1 cellular context compared by ENCODE assay signal in the genomic region with DNA sequence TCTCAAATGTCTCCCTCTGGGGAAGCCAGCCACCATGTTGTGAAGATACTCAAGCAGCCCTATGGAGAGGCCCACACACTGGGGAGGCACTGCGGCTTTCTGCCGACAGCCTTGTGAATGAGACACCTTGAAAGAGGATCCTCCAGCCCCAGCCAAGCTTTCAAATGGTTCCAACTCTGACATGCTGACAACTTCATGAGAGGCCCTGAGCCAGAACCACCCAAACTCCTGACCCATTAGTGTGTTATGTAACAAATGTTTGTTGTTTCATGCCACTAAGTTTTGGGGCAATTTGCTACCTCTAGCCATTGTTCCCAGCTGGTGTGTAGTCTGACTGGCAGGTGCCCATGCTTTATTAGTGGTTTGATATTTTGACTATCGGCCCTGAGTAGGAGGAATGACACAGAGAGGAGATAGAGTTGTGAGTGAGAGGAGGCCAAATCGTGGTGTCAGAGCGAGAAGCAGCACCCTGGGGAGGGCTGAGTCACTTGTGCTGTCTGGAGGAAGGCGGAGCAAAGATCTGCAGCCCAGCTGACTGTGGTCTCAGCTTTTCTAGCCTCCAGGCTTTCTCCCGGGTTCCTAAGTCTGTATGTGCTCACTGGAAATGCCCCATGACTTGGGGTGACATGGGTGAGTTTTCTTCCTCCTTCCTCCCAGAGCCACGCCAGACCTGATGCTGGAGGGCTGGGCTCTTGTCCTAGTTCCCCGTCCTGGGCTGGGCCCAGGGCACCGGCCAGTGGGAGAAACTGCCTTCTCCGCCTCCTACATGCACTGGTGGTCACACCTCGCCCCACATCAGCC.
TF ChIP-seq lines count a peak whose summit lies in the region.

No MANE protein-coding gene starts in this region.

TF ChIP-seq in GM12878, 131 proteins besides CTCF, POLR2A, EP300 and RAD21 (continued from another document and continues in another):
- TF ChIP-seq, protein P1, sequence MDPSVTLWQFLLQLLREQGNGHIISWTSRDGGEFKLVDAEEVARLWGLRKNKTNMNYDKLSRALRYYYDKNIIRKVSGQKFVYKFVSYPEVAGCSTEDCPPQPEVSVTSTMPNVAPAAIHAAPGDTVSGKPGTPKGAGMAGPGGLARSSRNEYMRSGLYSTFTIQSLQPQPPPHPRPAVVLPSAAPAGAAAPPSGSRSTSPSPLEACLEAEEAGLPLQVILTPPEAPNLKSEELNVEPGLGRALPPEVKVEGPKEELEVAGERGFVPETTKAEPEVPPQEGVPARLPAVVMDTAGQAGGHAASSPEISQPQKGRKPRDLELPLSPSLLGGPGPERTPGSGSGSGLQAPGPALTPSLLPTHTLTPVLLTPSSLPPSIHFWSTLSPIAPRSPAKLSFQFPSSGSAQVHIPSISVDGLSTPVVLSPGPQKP (IDR thresholded peaks at IDR 0.05; ENCODE audit: low read depth, low read length) = no peak
- no peak for TF ChIP-seq ZNF622 (IDR thresholded peaks at IDR 0.05)
- TF ChIP-seq RUNX3 (IDR thresholded peaks at IDR 0.05; ENCODE audit: low read length) = no peak
- TF ChIP-seq MYB (IDR thresholded peaks at IDR 0.05; ENCODE audit: borderline replicate concordance, low read depth, low read length) = no peak
- no peak for TF ChIP-seq ZZZ3 (IDR thresholded peaks at IDR 0.05; ENCODE audit: control insufficient read depth, insufficient read length, low read depth)
- TF ChIP-seq EZH2 (IDR thresholded peaks at IDR 0.05; ENCODE audit: borderline replicate concordance, control insufficient read depth, low read depth, low read length) = no peak
- peak in 1 of 2 experiments; percentile 35; a peak in 1 of 4 replicates for TF ChIP-seq ETV6 (conservative IDR thresholded peaks at IDR 0.05 in 1 of 2, IDR thresholded peaks at IDR 0.05 in 1 of 2; ENCODE audit: borderline replicate concordance in 1 of 2, low read depth in 1 of 2)
- TF ChIP-seq IKZF1 (conservative IDR thresholded peaks at IDR 0.05) = 0 out of 2 replicates have a peak, but pooled peaks have one; percentile 93
- peak; percentile 20 to 54; a peak in 3 of 4 replicates for TF ChIP-seq BHLHE40 (IDR thresholded peaks at IDR 0.05; ENCODE audit: borderline replicate concordance in 1 of 2, low read depth in 2 of 2, low read length in 1 of 2)
- no peak for TF ChIP-seq CHD4 (IDR thresholded peaks at IDR 0.05)
- TF ChIP-seq TAF1 (IDR thresholded peaks at IDR 0.05; ENCODE audit: borderline replicate concordance, low read depth, low read length) = peak; percentile 86; the same call in 1 of the 2 replicates
- no peak for TF ChIP-seq TCF3 (IDR thresholded peaks at IDR 0.05; ENCODE audit: borderline replicate concordance, insufficient read depth, low read depth, low read length)
- no peak; the same call in 1 of the 2 replicates for TF ChIP-seq NR2F1 (conservative IDR thresholded peaks at IDR 0.05)
- TF ChIP-seq LARP7 (IDR thresholded peaks at IDR 0.05) = peak; percentile 18; the same call in 1 of the 2 replicates
- no peak for TF ChIP-seq KAT2A (conservative IDR thresholded peaks at IDR 0.05; ENCODE audit: control insufficient read depth, low read depth, low read length)
- TF ChIP-seq FOXM1 (IDR thresholded peaks at IDR 0.05; ENCODE audit: low read depth, low read length) = no peak
- no peak for TF ChIP-seq CHD1 (IDR thresholded peaks at IDR 0.05; ENCODE audit: low read depth, low read length)
- TF ChIP-seq EED (IDR thresholded peaks at IDR 0.05; ENCODE audit: low read depth) = peak; percentile 80
- peak; percentile 55; the same call in 1 of the 3 replicates for TF ChIP-seq POU2F2 (IDR thresholded peaks at IDR 0.05; ENCODE audit: borderline replicate concordance, low read depth, low read length)
- no peak for TF ChIP-seq FOS (IDR thresholded peaks at IDR 0.05; ENCODE audit: borderline replicate concordance, extremely low read depth, insufficient read length)
- peak; percentile 49; the same call in 1 of the 2 replicates for TF ChIP-seq MTA2 (IDR thresholded peaks at IDR 0.05; ENCODE audit: low read depth)
- peak; percentile 71 for TF ChIP-seq ATF7 (IDR thresholded peaks at IDR 0.05; ENCODE audit: low read depth)
- TF ChIP-seq, protein P2, sequence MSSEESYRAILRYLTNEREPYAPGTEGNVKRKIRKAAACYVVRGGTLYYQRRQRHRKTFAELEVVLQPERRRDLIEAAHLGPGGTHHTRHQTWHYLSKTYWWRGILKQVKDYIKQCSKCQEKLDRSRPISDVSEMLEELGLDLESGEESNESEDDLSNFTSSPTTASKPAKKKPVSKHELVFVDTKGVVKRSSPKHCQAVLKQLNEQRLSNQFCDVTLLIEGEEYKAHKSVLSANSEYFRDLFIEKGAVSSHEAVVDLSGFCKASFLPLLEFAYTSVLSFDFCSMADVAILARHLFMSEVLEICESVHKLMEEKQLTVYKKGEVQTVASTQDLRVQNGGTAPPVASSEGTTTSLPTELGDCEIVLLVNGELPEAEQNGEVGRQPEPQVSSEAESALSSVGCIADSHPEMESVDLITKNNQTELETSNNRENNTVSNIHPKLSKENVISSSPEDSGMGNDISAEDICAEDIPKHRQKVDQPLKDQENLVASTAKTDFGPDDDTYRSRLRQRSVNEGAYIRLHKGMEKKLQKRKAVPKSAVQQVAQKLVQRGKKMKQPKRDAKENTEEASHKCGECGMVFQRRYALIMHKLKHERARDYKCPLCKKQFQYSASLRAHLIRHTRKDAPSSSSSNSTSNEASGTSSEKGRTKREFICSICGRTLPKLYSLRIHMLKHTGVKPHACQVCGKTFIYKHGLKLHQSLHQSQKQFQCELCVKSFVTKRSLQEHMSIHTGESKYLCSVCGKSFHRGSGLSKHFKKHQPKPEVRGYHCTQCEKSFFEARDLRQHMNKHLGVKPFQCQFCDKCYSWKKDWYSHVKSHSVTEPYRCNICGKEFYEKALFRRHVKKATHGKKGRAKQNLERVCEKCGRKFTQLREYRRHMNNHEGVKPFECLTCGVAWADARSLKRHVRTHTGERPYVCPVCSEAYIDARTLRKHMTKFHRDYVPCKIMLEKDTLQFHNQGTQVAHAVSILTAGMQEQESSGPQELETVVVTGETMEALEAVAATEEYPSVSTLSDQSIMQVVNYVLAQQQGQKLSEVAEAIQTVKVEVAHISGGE (CRISPR knock-in tag; IDR thresholded peaks at IDR 0.05) = no peak
- no peak for TF ChIP-seq ZNF217 (IDR thresholded peaks at IDR 0.05)
- peak; percentile 89 for TF ChIP-seq SMAD1 (IDR thresholded peaks at IDR 0.05; ENCODE audit: low read depth, partially characterized antibody)
- TF ChIP-seq, protein P3, sequence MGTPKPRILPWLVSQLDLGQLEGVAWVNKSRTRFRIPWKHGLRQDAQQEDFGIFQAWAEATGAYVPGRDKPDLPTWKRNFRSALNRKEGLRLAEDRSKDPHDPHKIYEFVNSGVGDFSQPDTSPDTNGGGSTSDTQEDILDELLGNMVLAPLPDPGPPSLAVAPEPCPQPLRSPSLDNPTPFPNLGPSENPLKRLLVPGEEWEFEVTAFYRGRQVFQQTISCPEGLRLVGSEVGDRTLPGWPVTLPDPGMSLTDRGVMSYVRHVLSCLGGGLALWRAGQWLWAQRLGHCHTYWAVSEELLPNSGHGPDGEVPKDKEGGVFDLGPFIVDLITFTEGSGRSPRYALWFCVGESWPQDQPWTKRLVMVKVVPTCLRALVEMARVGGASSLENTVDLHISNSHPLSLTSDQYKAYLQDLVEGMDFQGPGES (IDR thresholded peaks at IDR 0.05) = no peak
- no peak for TF ChIP-seq CREB1 (IDR thresholded peaks at IDR 0.05; ENCODE audit: low read depth)
- no peak; the same call in 1 of the 2 replicates for TF ChIP-seq PAX5 (IDR thresholded peaks at IDR 0.05; ENCODE audit: borderline replicate concordance, low read depth, low read length)
- peak; percentile 98 for TF ChIP-seq POLR2AphosphoS5 (IDR thresholded peaks at IDR 0.05; ENCODE audit: low read length)
- TF ChIP-seq, protein P4, sequence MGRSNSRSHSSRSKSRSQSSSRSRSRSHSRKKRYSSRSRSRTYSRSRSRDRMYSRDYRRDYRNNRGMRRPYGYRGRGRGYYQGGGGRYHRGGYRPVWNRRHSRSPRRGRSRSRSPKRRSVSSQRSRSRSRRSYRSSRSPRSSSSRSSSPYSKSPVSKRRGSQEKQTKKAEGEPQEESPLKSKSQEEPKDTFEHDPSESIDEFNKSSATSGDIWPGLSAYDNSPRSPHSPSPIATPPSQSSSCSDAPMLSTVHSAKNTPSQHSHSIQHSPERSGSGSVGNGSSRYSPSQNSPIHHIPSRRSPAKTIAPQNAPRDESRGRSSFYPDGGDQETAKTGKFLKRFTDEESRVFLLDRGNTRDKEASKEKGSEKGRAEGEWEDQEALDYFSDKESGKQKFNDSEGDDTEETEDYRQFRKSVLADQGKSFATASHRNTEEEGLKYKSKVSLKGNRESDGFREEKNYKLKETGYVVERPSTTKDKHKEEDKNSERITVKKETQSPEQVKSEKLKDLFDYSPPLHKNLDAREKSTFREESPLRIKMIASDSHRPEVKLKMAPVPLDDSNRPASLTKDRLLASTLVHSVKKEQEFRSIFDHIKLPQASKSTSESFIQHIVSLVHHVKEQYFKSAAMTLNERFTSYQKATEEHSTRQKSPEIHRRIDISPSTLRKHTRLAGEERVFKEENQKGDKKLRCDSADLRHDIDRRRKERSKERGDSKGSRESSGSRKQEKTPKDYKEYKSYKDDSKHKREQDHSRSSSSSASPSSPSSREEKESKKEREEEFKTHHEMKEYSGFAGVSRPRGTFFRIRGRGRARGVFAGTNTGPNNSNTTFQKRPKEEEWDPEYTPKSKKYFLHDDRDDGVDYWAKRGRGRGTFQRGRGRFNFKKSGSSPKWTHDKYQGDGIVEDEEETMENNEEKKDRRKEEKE (IDR thresholded peaks at IDR 0.05) = no peak
- no peak for TF ChIP-seq HDAC2 (IDR thresholded peaks at IDR 0.05)
- TF ChIP-seq, protein P5, sequence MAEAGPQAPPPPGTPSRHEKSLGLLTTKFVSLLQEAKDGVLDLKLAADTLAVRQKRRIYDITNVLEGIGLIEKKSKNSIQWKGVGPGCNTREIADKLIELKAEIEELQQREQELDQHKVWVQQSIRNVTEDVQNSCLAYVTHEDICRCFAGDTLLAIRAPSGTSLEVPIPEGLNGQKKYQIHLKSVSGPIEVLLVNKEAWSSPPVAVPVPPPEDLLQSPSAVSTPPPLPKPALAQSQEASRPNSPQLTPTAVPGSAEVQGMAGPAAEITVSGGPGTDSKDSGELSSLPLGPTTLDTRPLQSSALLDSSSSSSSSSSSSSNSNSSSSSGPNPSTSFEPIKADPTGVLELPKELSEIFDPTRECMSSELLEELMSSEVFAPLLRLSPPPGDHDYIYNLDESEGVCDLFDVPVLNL (IDR thresholded peaks at IDR 0.05; ENCODE audit: low read depth, low read length) = no peak
- peak; percentile 86; the same call in 1 of the 2 replicates for TF ChIP-seq HDGF (IDR thresholded peaks at IDR 0.05)
- no peak for TF ChIP-seq ZSCAN29 (IDR thresholded peaks at IDR 0.05)
- TF ChIP-seq BCL11A (IDR thresholded peaks at IDR 0.05; ENCODE audit: low read depth, low read length) = no peak
- TF ChIP-seq FOXK2 (IDR thresholded peaks at IDR 0.05) = no peak
- TF ChIP-seq, protein P6, sequence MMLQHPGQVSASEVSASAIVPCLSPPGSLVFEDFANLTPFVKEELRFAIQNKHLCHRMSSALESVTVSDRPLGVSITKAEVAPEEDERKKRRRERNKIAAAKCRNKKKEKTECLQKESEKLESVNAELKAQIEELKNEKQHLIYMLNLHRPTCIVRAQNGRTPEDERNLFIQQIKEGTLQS (IDR thresholded peaks at IDR 0.05; ENCODE audit: borderline replicate concordance, extremely low read depth, low read depth, low read length) = no peak
- peak; percentile 77; the same call in 1 of the 2 replicates for TF ChIP-seq SMARCA5 (IDR thresholded peaks at IDR 0.05)
- TF ChIP-seq, protein P7, sequence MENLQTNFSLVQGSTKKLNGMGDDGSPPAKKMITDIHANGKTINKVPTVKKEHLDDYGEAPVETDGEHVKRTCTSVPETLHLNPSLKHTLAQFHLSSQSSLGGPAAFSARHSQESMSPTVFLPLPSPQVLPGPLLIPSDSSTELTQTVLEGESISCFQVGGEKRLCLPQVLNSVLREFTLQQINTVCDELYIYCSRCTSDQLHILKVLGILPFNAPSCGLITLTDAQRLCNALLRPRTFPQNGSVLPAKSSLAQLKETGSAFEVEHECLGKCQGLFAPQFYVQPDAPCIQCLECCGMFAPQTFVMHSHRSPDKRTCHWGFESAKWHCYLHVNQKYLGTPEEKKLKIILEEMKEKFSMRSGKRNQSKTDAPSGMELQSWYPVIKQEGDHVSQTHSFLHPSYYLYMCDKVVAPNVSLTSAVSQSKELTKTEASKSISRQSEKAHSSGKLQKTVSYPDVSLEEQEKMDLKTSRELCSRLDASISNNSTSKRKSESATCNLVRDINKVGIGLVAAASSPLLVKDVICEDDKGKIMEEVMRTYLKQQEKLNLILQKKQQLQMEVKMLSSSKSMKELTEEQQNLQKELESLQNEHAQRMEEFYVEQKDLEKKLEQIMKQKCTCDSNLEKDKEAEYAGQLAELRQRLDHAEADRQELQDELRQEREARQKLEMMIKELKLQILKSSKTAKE (IDR thresholded peaks at IDR 0.05; ENCODE audit: low read depth, poor library complexity, severe bottlenecking) = peak; percentile 53
- no peak for TF ChIP-seq SUPT20H (IDR thresholded peaks at IDR 0.05; ENCODE audit: borderline replicate concordance, control insufficient read depth, low read depth, low read length)
- TF ChIP-seq, protein P8, sequence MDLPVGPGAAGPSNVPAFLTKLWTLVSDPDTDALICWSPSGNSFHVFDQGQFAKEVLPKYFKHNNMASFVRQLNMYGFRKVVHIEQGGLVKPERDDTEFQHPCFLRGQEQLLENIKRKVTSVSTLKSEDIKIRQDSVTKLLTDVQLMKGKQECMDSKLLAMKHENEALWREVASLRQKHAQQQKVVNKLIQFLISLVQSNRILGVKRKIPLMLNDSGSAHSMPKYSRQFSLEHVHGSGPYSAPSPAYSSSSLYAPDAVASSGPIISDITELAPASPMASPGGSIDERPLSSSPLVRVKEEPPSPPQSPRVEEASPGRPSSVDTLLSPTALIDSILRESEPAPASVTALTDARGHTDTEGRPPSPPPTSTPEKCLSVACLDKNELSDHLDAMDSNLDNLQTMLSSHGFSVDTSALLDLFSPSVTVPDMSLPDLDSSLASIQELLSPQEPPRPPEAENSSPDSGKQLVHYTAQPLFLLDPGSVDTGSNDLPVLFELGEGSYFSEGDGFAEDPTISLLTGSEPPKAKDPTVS (IDR thresholded peaks at IDR 0.05; ENCODE audit: low read depth, low read length) = no peak
- TF ChIP-seq, protein P9, sequence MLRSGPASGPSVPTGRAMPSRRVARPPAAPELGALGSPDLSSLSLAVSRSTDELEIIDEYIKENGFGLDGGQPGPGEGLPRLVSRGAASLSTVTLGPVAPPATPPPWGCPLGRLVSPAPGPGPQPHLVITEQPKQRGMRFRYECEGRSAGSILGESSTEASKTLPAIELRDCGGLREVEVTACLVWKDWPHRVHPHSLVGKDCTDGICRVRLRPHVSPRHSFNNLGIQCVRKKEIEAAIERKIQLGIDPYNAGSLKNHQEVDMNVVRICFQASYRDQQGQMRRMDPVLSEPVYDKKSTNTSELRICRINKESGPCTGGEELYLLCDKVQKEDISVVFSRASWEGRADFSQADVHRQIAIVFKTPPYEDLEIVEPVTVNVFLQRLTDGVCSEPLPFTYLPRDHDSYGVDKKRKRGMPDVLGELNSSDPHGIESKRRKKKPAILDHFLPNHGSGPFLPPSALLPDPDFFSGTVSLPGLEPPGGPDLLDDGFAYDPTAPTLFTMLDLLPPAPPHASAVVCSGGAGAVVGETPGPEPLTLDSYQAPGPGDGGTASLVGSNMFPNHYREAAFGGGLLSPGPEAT (IDR thresholded peaks at IDR 0.05; ENCODE audit: low read depth) = peak; percentile 63
- TF ChIP-seq NBN (IDR thresholded peaks at IDR 0.05) = peak; percentile 86
